Comparison of ENCODE assay signal across 11 cellular contexts in genomic region chr7:17532861-17533404, GRCh38.
DNase-seq lines count a peak whose midpoint lies in the region; ATAC-seq and TF ChIP-seq lines count a peak whose summit lies in the region.
"Had no signal": no experiment of that assay in that cellular context is flagged by ENCODE, and none has a peak within 500 bp of the region (broad histone marks: within the 10 kb centered on the region; RNA-seq: fewer than 3 reads in every experiment).

No MANE protein-coding gene starts in this region.

- peaks cover 4% of the 10 kb centered on the region for H3K4me1 ChIP-seq in fibroblast of lung (ENCODE audit: control insufficient read depth, extremely low read depth, insufficient read depth, low read length)
- H3K4me1 ChIP-seq in smooth muscle cell (ENCODE audit: low read depth), result peaks cover 6% of the 10 kb centered on the region

- H3K9me3 ChIP-seq in fibroblast of lung (ENCODE audit: control insufficient read depth, insufficient read depth, low read depth, low read length) (no peaks in the 10 kb centered on the region), smooth muscle cell (replicated peaks; ENCODE audit: low read depth) (no peaks in the 10 kb centered on the region)

- H3K4me3 ChIP-seq in fibroblast of lung (replicated peaks in 1 of 4; ENCODE audit: control extremely low read depth in 1 of 4, insufficient read depth in 1 of 4, low read depth in 3 of 4, low read length in 4 of 4), result no peak overlapping the region
- no peak overlapping the region for H3K4me3 ChIP-seq in smooth muscle cell
- no peak overlapping the region for H3K4me3 ChIP-seq in dorsolateral prefrontal cortex

- DNase-seq in HK-2 (ENCODE audit: unreplicated experiment) (peak; percentile 29), RPMI7951 (ENCODE audit: low read depth) (peak; percentile 95), fibroblast of lung (ENCODE audit: low read depth in 2 of 2) (peak; percentile 83 to 98), smooth muscle cell (lab: John Stamatoyannopoulos, UW; ENCODE audit: unreplicated experiment) (no peak), iPS-NIHi7 (ENCODE audit: extremely low spot score) (no peak), dorsolateral prefrontal cortex (no peak), GM13976 (ENCODE audit: low spot score) (no peak)
- DNase-seq: central memory CD4-positive, alpha-beta T cell; posterior cingulate gyrus; SW 1271 had no signal

- H3K27ac ChIP-seq in fibroblast of lung (ENCODE audit: insufficient read depth, low read length), result peak overlapping the region; percentile 13
- peak overlapping the region; percentile 89 for H3K27ac ChIP-seq in smooth muscle cell (ENCODE audit: low read depth)
- H3K27ac ChIP-seq in dorsolateral prefrontal cortex, result no peak overlapping the region

- intact Hi-C loops in dorsolateral prefrontal cortex (cut with DNase I), result loop anchor here in 1 of 2 donors (10.0 kb wide), 2 partner anchors 228 to 548 kb away; no protein-coding TSS in a partner anchor

- H4K20me1 ChIP-seq in fibroblast of lung (ENCODE audit: control insufficient read depth, extremely low read depth, insufficient read depth, low read length) (no peaks in the 10 kb centered on the region), smooth muscle cell (ENCODE audit: low read depth) (no peaks in the 10 kb centered on the region)

- peaks cover 15% of the 10 kb centered on the region for H3F3A ChIP-seq in smooth muscle cell (ENCODE audit: low read depth)

- H3K4me2 ChIP-seq in fibroblast of lung (ENCODE audit: extremely low read depth, insufficient read depth, low read length) (peak overlapping the region; percentile 11), smooth muscle cell (peak overlapping the region; percentile 58)

- no peaks in the 10 kb centered on the region for H3K27me3 ChIP-seq in fibroblast of lung (ENCODE audit: control insufficient read depth, insufficient read depth, low read length)
- H3K27me3 ChIP-seq in smooth muscle cell (ENCODE audit: low read depth), result no peaks in the 10 kb centered on the region
- H3K27me3 ChIP-seq in dorsolateral prefrontal cortex, result peaks cover 0 to 6% (median 0%) of the 10 kb centered on the region in 45 donors

- no peak for ATAC-seq in GM19452 (IDR thresholded peaks at IDR 0.05; ENCODE audit: unreplicated experiment)

- no peak overlapping the region for H2AFZ ChIP-seq in fibroblast of lung (ENCODE audit: low read length)
- H2AFZ ChIP-seq in smooth muscle cell (ENCODE audit: low read depth), result no peak overlapping the region

- H3K36me3 ChIP-seq in fibroblast of lung (ENCODE audit: control insufficient read depth, insufficient read depth, low read length), result no peaks in the 10 kb centered on the region
- no peaks in the 10 kb centered on the region for H3K36me3 ChIP-seq in smooth muscle cell (ENCODE audit: low read depth)

- H3K9ac ChIP-seq in fibroblast of lung (ENCODE audit: insufficient read depth, low read length) (no peak overlapping the region), smooth muscle cell (ENCODE audit: low read depth) (peak overlapping the region; percentile 41)

- in situ Hi-C loops in GM13976 (cut with MboI; ENCODE audit: low sequenced_read_pairs, unreplicated experiment), result loop anchor here (25.0 kb wide), 1 partner anchor 546 kb away; no protein-coding TSS in a partner anchor

- no peaks in the 10 kb centered on the region for H3K79me2 ChIP-seq in fibroblast of lung (ENCODE audit: control insufficient read depth, insufficient read depth, low read length)
- H3K79me2 ChIP-seq in smooth muscle cell (ENCODE audit: low read depth), result no peaks in the 10 kb centered on the region

- TF ChIP-seq CTCF in fibroblast of lung (conservative IDR thresholded peaks at IDR 0.05 in 1 of 2, IDR thresholded peaks at IDR 0.05 in 1 of 2; ENCODE audit: low read depth in 1 of 2, low read length in 2 of 2), result no peak
- TF ChIP-seq CTCF in smooth muscle cell (IDR thresholded peaks at IDR 0.05; ENCODE audit: borderline replicate concordance, insufficient read depth, poor library complexity, severe bottlenecking), result no peak
- no peak for TF ChIP-seq CTCF in dorsolateral prefrontal cortex (IDR thresholded peaks at IDR 0.05 in 54 of 56, conservative IDR thresholded peaks at IDR 0.05 in 2 of 56; ENCODE audit: low read depth in 1 of 56, partially characterized antibody in 56 of 56)
- TF ChIP-seq CTCF in GM13976 (IDR thresholded peaks at IDR 0.05; ENCODE audit: borderline replicate concordance, control extremely low read depth, extremely low read depth, insufficient read depth, missing control alignments), result no peak

- 22% methylated on average over 2 of the region's 2 CpGs for WGBS in smooth muscle cell (ENCODE audit: low lambda C conversion rate)

Comparison
In these comparisons a context has a peak if more than half of its experiments do, and no peak if none do; other contexts are left out.
1. DNase-seq: peak in HK-2 (single experiment), RPMI7951 (single experiment) and fibroblast of lung (2 of 2); none in smooth muscle cell (single experiment), iPS-NIHi7 (single experiment), dorsolateral prefrontal cortex (0 of 10) and GM13976 (single experiment).
2. H3K27ac ChIP-seq: peak in fibroblast of lung (single experiment) and smooth muscle cell (single experiment); none in dorsolateral prefrontal cortex (0 of 59).